10 cellular contexts compared by ENCODE assay signal in genomic region chr15:67253103-67253502, GRCh38. TPM values are rescaled to one million over a fixed set of nuclear protein-coding genes. Genes with fewer than 3 reads are reported as not detected.
DNase-seq lines count a peak whose midpoint lies in the region; ATAC-seq lines count a peak whose summit lies in the region.
"Had no signal": no experiment of that assay in that cellular context is flagged by ENCODE, and none has a peak within 500 bp of the region (broad histone marks: within the 10 kb centered on the region; RNA-seq: fewer than 3 reads in every experiment).

No MANE protein-coding gene starts in this region.

- H3K27ac ChIP-seq in iPS-18a (ENCODE audit: low read length) (no peak overlapping the region), stomach smooth muscle (ENCODE audit: low read length) (no peak overlapping the region)

- H3K4me1 Mint-ChIP-seq in activated T-cell treated with anti-CD3 and anti-CD28 coated beads, Interleukin-2, amount 50 U/mL, for 24 hours (ENCODE audit: low read depth): peaks cover 52% of the 10 kb centered on the region
- peaks cover 41% of the 10 kb centered on the region for H3K4me1 Mint-ChIP-seq in activated T-helper 1 cell treated with anti-CD3 and anti-CD28 coated beads, Interleukin-12 subunit alpha, Interleukin-12 subunit beta, Interleukin-2, Interleukin-4 antibody, amounts not matched to agents 30 ng/mL and 10 ng/mL and 1 ng/mL, durations not matched to agents 14 hours and 24 hours and 36 hours (ENCODE audit: low read depth)

- peak overlapping the region; percentile 94 for H3K4me3 Mint-ChIP-seq in activated T-cell treated with anti-CD3 and anti-CD28 coated beads, Interleukin-2, amount 50 U/mL, for 24 hours
- H3K4me3 Mint-ChIP-seq in activated T-helper 1 cell treated with anti-CD3 and anti-CD28 coated beads, Interleukin-12 subunit alpha, Interleukin-12 subunit beta, Interleukin-2, Interleukin-4 antibody, amounts not matched to agents 30 ng/mL and 10 ng/mL and 1 ng/mL, durations not matched to agents 14 hours and 24 hours and 36 hours: peak overlapping the region; percentile 100

- no peak for DNase-seq in activated T-cell treated with anti-CD3 and anti-CD28 coated beads, Interleukin-2, amount 50 U/mL, for 24 hours
- no peak for DNase-seq in activated T-cell treated with anti-CD3 and anti-CD28 coated beads, Interleukin-2, amount 50 U/mL, for 1 hour
- no peak for DNase-seq in activated T-helper 1 cell treated with anti-CD3 and anti-CD28 coated beads, Interleukin-12 subunit alpha, Interleukin-12 subunit beta, Interleukin-2, Interleukin-4 antibody, amounts not matched to agents 30 ng/mL and 10 ng/mL and 1 ng/mL, durations not matched to agents 14 hours and 24 hours and 36 hours (ENCODE audit: low spot score)
- no peak for DNase-seq in GM19240 (ENCODE audit: insufficient read length, low spot score)
- DNase-seq: NCI-H226 had no signal

- no peaks in the 10 kb centered on the region for H3K36me3 ChIP-seq in iPS-18a (ENCODE audit: control insufficient read depth, low read depth, low read length)
- H3K36me3 ChIP-seq in stomach smooth muscle (ENCODE audit: control insufficient read depth in 2 of 2, insufficient read depth in 2 of 2, low read length in 2 of 2): no peaks in the 10 kb centered on the region
- H3K36me3 ChIP-seq: vagina had no signal

- peaks cover 51% of the 10 kb centered on the region for H3K36me3 Mint-ChIP-seq in activated T-cell treated with anti-CD3 and anti-CD28 coated beads, Interleukin-2, amount 50 U/mL, for 24 hours (ENCODE audit: low read depth)
- H3K36me3 Mint-ChIP-seq in activated T-helper 1 cell treated with anti-CD3 and anti-CD28 coated beads, Interleukin-12 subunit alpha, Interleukin-12 subunit beta, Interleukin-2, Interleukin-4 antibody, amounts not matched to agents 30 ng/mL and 10 ng/mL and 1 ng/mL, durations not matched to agents 14 hours and 24 hours and 36 hours (ENCODE audit: low read depth): peaks cover 11% of the 10 kb centered on the region

- H3K27ac Mint-ChIP-seq in activated T-cell treated with anti-CD3 and anti-CD28 coated beads, Interleukin-2, amount 50 U/mL, for 24 hours: peak overlapping the region; percentile 98
- H3K27ac Mint-ChIP-seq in activated T-helper 1 cell treated with anti-CD3 and anti-CD28 coated beads, Interleukin-12 subunit alpha, Interleukin-12 subunit beta, Interleukin-2, Interleukin-4 antibody, amounts not matched to agents 30 ng/mL and 10 ng/mL and 1 ng/mL, durations not matched to agents 14 hours and 24 hours and 36 hours: peak overlapping the region; percentile 98

- H3K9me3 ChIP-seq in iPS-18a (ENCODE audit: control insufficient read depth, low read depth, low read length): no peaks in the 10 kb centered on the region
- no peaks in the 10 kb centered on the region for H3K9me3 ChIP-seq in stomach smooth muscle (ENCODE audit: control insufficient read depth in 2 of 2, low read length in 2 of 2)
- H3K9me3 ChIP-seq: vagina had no signal

- no peaks in the 10 kb centered on the region for H3K9me3 Mint-ChIP-seq in activated T-cell treated with anti-CD3 and anti-CD28 coated beads, Interleukin-2, amount 50 U/mL, for 24 hours
- no peaks in the 10 kb centered on the region for H3K9me3 Mint-ChIP-seq in activated T-helper 1 cell treated with anti-CD3 and anti-CD28 coated beads, Interleukin-12 subunit alpha, Interleukin-12 subunit beta, Interleukin-2, Interleukin-4 antibody, amounts not matched to agents 30 ng/mL and 10 ng/mL and 1 ng/mL, durations not matched to agents 14 hours and 24 hours and 36 hours

- peaks cover 3% of the 10 kb centered on the region for H3K27me3 Mint-ChIP-seq in activated T-cell treated with anti-CD3 and anti-CD28 coated beads, Interleukin-2, amount 50 U/mL, for 24 hours
- H3K27me3 Mint-ChIP-seq in activated T-helper 1 cell treated with anti-CD3 and anti-CD28 coated beads, Interleukin-12 subunit alpha, Interleukin-12 subunit beta, Interleukin-2, Interleukin-4 antibody, amounts not matched to agents 30 ng/mL and 10 ng/mL and 1 ng/mL, durations not matched to agents 14 hours and 24 hours and 36 hours (ENCODE audit: insufficient read depth): peaks cover 15% of the 10 kb centered on the region

- peak overlapping the region; percentile 99 for H3K4me3 ChIP-seq in iPS-18a (ENCODE audit: low read length)
- H3K4me3 ChIP-seq in stomach smooth muscle (ENCODE audit: low read length in 2 of 2): peak overlapping the region; percentile 75 to 97

- intact Hi-C loops in activated T-helper 1 cell treated with anti-CD3 and anti-CD28 coated beads, Interleukin-12 subunit alpha, Interleukin-12 subunit beta, Interleukin-2, Interleukin-4 antibody, amounts not matched to agents 30 ng/mL and 10 ng/mL and 1 ng/mL, durations not matched to agents 14 hours and 24 hours and 36 hours (cut with micrococcal nuclease): loop anchor here (10.0 kb wide), 3 partner anchors 272 to 802 kb away; partner anchors contain the start of genes C15orf61, PIAS1, RPL4 and ZWILCH

- H3K27me3 ChIP-seq in iPS-18a (ENCODE audit: control insufficient read depth, insufficient read depth, low read length) (peaks cover 14% of the 10 kb centered on the region), stomach smooth muscle (ENCODE audit: control insufficient read depth in 1 of 2, insufficient read depth in 2 of 2, low read length in 2 of 2) (no peaks in the 10 kb centered on the region)
- H3K27me3 ChIP-seq: vagina had no signal

- no peak overlapping the region for H3K9ac ChIP-seq in iPS-18a (ENCODE audit: low read length)
- no peak overlapping the region for H3K9ac ChIP-seq in stomach smooth muscle (ENCODE audit: low read length in 2 of 2)

- no peaks in the 10 kb centered on the region for H3K4me1 ChIP-seq in iPS-18a (ENCODE audit: control insufficient read depth, low read depth, low read length)
- H3K4me1 ChIP-seq in stomach smooth muscle (ENCODE audit: control insufficient read depth, insufficient read depth, low read length): peaks cover 9% of the 10 kb centered on the region

- ATAC-seq in HG03097 (IDR thresholded peaks at IDR 0.05; ENCODE audit: low FRiP score, unreplicated experiment) (no peak), GM18868 (IDR thresholded peaks at IDR 0.05; ENCODE audit: unreplicated experiment) (no peak)

RNA-seq across cellular contexts. Expression of gene AAGAB, which starts 1.4 kb away (rescaled TPM):
- 41.7 and 44.0 TPM in 2 replicates for total RNA-seq in activated T-helper 1 cell treated with anti-CD3 and anti-CD28 coated beads, Interleukin-12 subunit alpha, Interleukin-12 subunit beta, Interleukin-2, Interleukin-4 antibody, amounts not matched to agents 30 ng/mL and 10 ng/mL and 1 ng/mL, durations not matched to agents 14 hours and 24 hours and 36 hours

RNA-seq across cellular contexts. Expression of gene IQCH, which starts 1.5 kb away (rescaled TPM):
- total RNA-seq in activated T-helper 1 cell treated with anti-CD3 and anti-CD28 coated beads, Interleukin-12 subunit alpha, Interleukin-12 subunit beta, Interleukin-2, Interleukin-4 antibody, amounts not matched to agents 30 ng/mL and 10 ng/mL and 1 ng/mL, durations not matched to agents 14 hours and 24 hours and 36 hours: 0.88 and 1.2 TPM in 2 replicates
